26 cellular contexts compared by ENCODE assay signal in genomic region chr17:70520447-70520846, GRCh38.
A peak's percentile ranks its signal among the peaks of the same experiment; 100 is the strongest.
DNase-seq lines count a peak whose midpoint lies in the region; ATAC-seq and TF ChIP-seq lines count a peak whose summit lies in the region.
"Had no signal": no experiment of that assay in that cellular context is flagged by ENCODE, and none has a peak within 500 bp of the region (broad histone marks: within the 10 kb centered on the region; RNA-seq: fewer than 3 reads in every experiment).

No MANE protein-coding gene starts in this region.

- POLR2A ChIA-PET in PC-9 (lab: Charles Lee; ENCODE audit: unreplicated experiment), result interaction anchor here (0.7 kb wide), 1 partner anchor 696 kb away, joined by 6 read pairs; no protein-coding TSS in a partner anchor

- H3K27ac ChIP-seq in PC-9, result no peak overlapping the region
- H3K27ac ChIP-seq: BLaER1 treated with 17β-estradiol and CSF1 and Interleukin-3, amounts not matched to agents 10 nM and 100 nM; HL-60; SJSA1 had no signal

- H3K36me3 ChIP-seq in PC-9 (ENCODE audit: low read depth), result no peaks in the 10 kb centered on the region
- H3K36me3 ChIP-seq: BLaER1 treated with 17β-estradiol and CSF1 and Interleukin-3, amounts not matched to agents 10 nM and 100 nM; SJSA1 had no signal

- H3K4me2 ChIP-seq in PC-9, result no peak overlapping the region
- H3K4me2 ChIP-seq: BLaER1 treated with 17β-estradiol and CSF1 and Interleukin-3, amounts not matched to agents 10 nM and 100 nM had no signal

- H3K79me2 ChIP-seq in PC-9 (ENCODE audit: low read depth), result no peaks in the 10 kb centered on the region

- no peak for TF ChIP-seq CTCF in PC-9 (conservative IDR thresholded peaks at IDR 0.05)

- H2AFZ ChIP-seq in PC-9, result no peak overlapping the region

- H3K9me3 ChIP-seq in PC-9 (ENCODE audit: insufficient read depth, low read depth), result no peaks in the 10 kb centered on the region
- H3K9me3 ChIP-seq: SJSA1 had no signal

- peak; percentile 76 for ATAC-seq in left colon
- ATAC-seq in HG03520 (IDR thresholded peaks at IDR 0.05; ENCODE audit: unreplicated experiment), result no peak
- no peak for ATAC-seq in HG02840 (IDR thresholded peaks at IDR 0.05; ENCODE audit: low FRiP score, unreplicated experiment)
- ATAC-seq: HepG2, Right ventricle myocardium inferior had no signal

- H3K4me3 ChIP-seq in PC-9, result no peak overlapping the region
- H3K4me3 ChIP-seq: BLaER1 treated with 17β-estradiol and CSF1 and Interleukin-3, amounts not matched to agents 10 nM and 100 nM; SJSA1 had no signal

- intact Hi-C loops in left colon (cut with DNase I, micrococcal nuclease) (no loop called here), PC-9 (cut with micrococcal nuclease; ENCODE audit: unreplicated experiment) (no loop called here)

- DNase-seq in NCI-H2029 (lab: John Stamatoyannopoulos, UW) (peak; percentile 11), NCI-H2029 treated with DMSO at 0.1 percent for 48 hours (lab: John Stamatoyannopoulos, UW) (no peak), DMS53 treated with DMSO at 0.1 percent for 48 hours (lab: John Stamatoyannopoulos, UW; ENCODE audit: unreplicated experiment) (peak; percentile 11), NCI-H510A (lab: John Stamatoyannopoulos, UW) (peak; percentile 9), left colon (no peak), PC-9 (no peak)
- DNase-seq: 8988T; Calu3; CD4-positive, alpha-beta memory T cell; DMS79; H7; KBM-7; MM.1S; NCI-H1048; NCI-H1436 treated with DMSO at 0.1 percent for 48 hours; NCI-H2107; NCI-H446 treated with DMSO at 0.1 percent for 48 hours; NCI-H82; T-helper 1 cell had no signal

- no peaks in the 10 kb centered on the region for H3K4me1 ChIP-seq in PC-9 (replicated peaks; ENCODE audit: insufficient read depth)
- H3K4me1 ChIP-seq: SJSA1 had no signal

- H3F3A ChIP-seq in PC-9 (ENCODE audit: insufficient read depth, low read depth), result no peaks in the 10 kb centered on the region

- no peaks in the 10 kb centered on the region for H4K20me1 ChIP-seq in PC-9 (ENCODE audit: insufficient read depth)
- H4K20me1 ChIP-seq: BLaER1 treated with 17β-estradiol and CSF1 and Interleukin-3, amounts not matched to agents 10 nM and 100 nM had no signal

- H3K9me2 ChIP-seq in PC-9 (ENCODE audit: insufficient read depth), result no peaks in the 10 kb centered on the region

- CTCF ChIA-PET in PC-9 (lab: Charles Lee), result no interaction called here

- H3K27me3 ChIP-seq in PC-9 (ENCODE audit: insufficient read depth, low read depth), result no peaks in the 10 kb centered on the region
- H3K27me3 ChIP-seq: BLaER1 treated with 17β-estradiol and CSF1 and Interleukin-3, amounts not matched to agents 10 nM and 100 nM; SJSA1 had no signal

- no TSS peak for BruUV-seq in PC-9 (replicated peaks; lab: Mats Ljungman, UMichigan)

Comparison
In these comparisons a context has a peak if more than half of its experiments do, and no peak if none do; other contexts are left out.
1. DNase-seq: peak in NCI-H2029 (single experiment), DMS53 treated with DMSO at 0.1 percent for 48 hours (single experiment) and NCI-H510A (single experiment); none in NCI-H2029 treated with DMSO at 0.1 percent for 48 hours (single experiment), left colon (0 of 2) and PC-9 (0 of 2).